In the genomic region with DNA sequence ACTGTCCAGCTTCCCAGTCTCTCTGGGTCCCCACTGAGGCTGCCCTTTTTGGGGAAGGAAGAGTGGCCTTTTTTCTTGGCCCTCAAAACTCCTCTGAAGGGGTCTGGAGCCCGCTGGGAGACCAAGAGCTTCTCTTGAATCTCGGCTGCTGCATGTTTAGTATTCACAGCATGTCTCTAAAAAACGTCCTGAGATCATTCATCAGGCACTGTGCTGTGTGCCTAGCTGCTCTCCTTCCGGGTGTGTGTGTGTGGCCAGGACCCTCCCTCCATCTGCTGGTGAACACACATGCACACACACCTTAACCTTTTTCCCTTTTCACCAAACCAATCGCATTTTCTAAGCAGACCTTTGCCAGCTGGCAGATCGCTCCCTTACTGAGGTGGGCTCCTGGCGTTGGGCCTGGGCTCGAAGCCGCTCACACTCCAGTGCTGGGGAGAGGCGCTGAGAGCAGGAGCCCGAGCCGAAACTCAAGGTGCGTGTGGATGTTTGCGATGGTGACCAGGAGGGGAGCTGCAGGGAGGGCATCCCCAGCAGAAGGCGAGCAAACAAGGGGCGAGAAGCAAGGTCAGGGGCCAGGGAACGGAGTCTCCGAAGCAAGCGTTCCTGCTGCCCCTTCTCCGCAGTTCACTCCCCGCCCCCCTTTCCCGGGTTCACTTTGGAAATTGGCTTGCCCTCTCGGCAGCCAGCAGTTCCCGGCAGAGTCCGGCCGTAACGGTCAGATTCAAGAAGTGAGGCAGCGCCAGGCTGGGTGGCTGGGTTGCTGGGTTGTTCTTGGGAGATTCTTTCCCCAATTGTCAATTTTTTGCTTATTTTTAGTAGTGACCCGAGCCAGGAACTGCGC, we compare ENCODE assay signal across 8 cellular contexts. TPM values are rescaled to one million over a fixed set of nuclear protein-coding genes. Genes with fewer than 3 reads are reported as not detected.
A peak's percentile ranks its signal among the peaks of the same experiment; 100 is the strongest.
DNase-seq lines count a peak whose midpoint lies in the region; ATAC-seq and TF ChIP-seq lines count a peak whose summit lies in the region.

No MANE protein-coding gene starts in this region.

- H3K9ac ChIP-seq in SK-N-MC (ENCODE audit: insufficient read length) (no peak overlapping the region), skeletal muscle satellite cell (ENCODE audit: low read depth, low read length) (no peak overlapping the region)

- intact Hi-C loops in cardiac septum (cut with DNase I): no loop called here

- H3K27me3 ChIP-seq in cardiac muscle cell (peaks cover 17% of the 10 kb centered on the region), skeletal muscle satellite cell (ENCODE audit: control insufficient read depth, insufficient read depth, low read length) (peaks cover 72% of the 10 kb centered on the region)

- H3K4me3 ChIP-seq in cardiac muscle cell (peak overlapping the region; percentile 92), SK-N-MC (peak overlapping the region; percentile 33), skeletal muscle satellite cell (ENCODE audit: low read length) (peak overlapping the region; percentile 50)

- DNase-seq in cardiac muscle cell (ENCODE audit: low read depth in 1 of 2, low spot score in 1 of 2) (peak in 1 of 2 donors; percentile 64), cardiac septum (ENCODE audit: low spot score) (no peak), SK-N-MC (ENCODE audit: low read depth, low spot score) (no peak), germinal center (ENCODE audit: low spot score) (peak; percentile 43), CD1c-positive myeloid dendritic cell (ENCODE audit: extremely low spot score) (no peak), inferior parietal cortex (ENCODE audit: extremely low spot score) (no peak)

- H3K4me1 ChIP-seq in cardiac muscle cell (ENCODE audit: low read depth): peaks cover 3% of the 10 kb centered on the region
- no peaks in the 10 kb centered on the region for H3K4me1 ChIP-seq in skeletal muscle satellite cell (ENCODE audit: control insufficient read depth, insufficient read depth, low read length)

- no peaks in the 10 kb centered on the region for H3K36me3 ChIP-seq in cardiac muscle cell
- no peaks in the 10 kb centered on the region for H3K36me3 ChIP-seq in SK-N-MC (ENCODE audit: insufficient read depth, low read length)
- H3K36me3 ChIP-seq in skeletal muscle satellite cell (ENCODE audit: insufficient read depth, low read length): no peaks in the 10 kb centered on the region

- H3K27ac ChIP-seq in cardiac muscle cell: no peak overlapping the region
- no peak overlapping the region for H3K27ac ChIP-seq in SK-N-MC

- no peak for TF ChIP-seq CTCF in cardiac muscle cell (IDR thresholded peaks at IDR 0.05; ENCODE audit: low read depth, low read length)

- H3K9me3 ChIP-seq in cardiac muscle cell (ENCODE audit: low read depth) (no peaks in the 10 kb centered on the region), SK-N-MC (ENCODE audit: low read depth, low read length) (no peaks in the 10 kb centered on the region), skeletal muscle satellite cell (replicated peaks; ENCODE audit: low read length) (no peaks in the 10 kb centered on the region)

- ATAC-seq in GM18868 (IDR thresholded peaks at IDR 0.05; ENCODE audit: unreplicated experiment): no peak

- peak overlapping the region; percentile 74 for H3K4me2 ChIP-seq in skeletal muscle satellite cell (ENCODE audit: low read length)

RNA-seq across cellular contexts. Expression of a gene that starts 0.6 kb away (rescaled TPM):
- 2.3 and 4.5 TPM in 2 replicates for total RNA-seq in cardiac muscle cell
- 0.51 and 1.2 TPM in 2 replicates for polyA plus RNA-seq in cardiac muscle cell
- 0.05 TPM for total RNA-seq in cardiac septum
- 0.22 TPM in 1 of 2 replicates, not detected in the other for total RNA-seq in skeletal muscle satellite cell (2012; rRNA removed)

Comparison
In these comparisons a context has a peak if more than half of its experiments do, and no peak if none do; other contexts are left out.
1. H3K4me3 ChIP-seq: peak in every context shown above with its lines; median percentile 92 in cardiac muscle cell; 50 in skeletal muscle satellite cell; 33 in SK-N-MC.